4 cellular contexts compared by ENCODE assay signal in the genomic region with DNA sequence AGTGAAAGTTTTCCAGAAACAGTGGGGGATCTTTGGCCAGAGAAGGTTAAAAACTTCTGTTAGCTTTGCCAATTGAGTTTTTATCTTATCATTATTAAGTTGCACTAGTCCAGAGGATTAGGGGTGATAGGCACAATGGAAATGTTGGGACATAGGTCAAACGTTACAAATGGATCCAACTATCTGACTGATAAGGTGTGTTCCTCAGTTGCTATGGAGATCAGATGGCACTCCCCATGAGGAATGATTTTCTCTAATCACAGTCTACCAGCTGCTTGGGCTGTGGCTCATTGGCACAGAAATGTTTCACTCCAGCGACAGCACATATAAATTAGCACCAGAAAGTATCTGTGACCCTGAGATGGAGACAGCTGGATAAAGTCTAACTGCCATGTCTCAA. TPM values are rescaled to one million over a fixed set of nuclear protein-coding genes. Genes with fewer than 3 reads are reported as not detected.
A peak's percentile ranks its signal among the peaks of the same experiment; 100 is the strongest.
DNase-seq lines count a peak whose midpoint lies in the region; ATAC-seq, FAIRE-seq and TF ChIP-seq lines count a peak whose summit lies in the region.
"Not testable (repeated sequence)": the region's sequence is repeated elsewhere in the genome, so short reads cannot be mapped to it uniquely, and the experiment has no call there.
"Had no signal": no experiment of that assay in that cellular context is flagged by ENCODE, and none has a peak within 500 bp of the region (broad histone marks: within the 10 kb centered on the region; RNA-seq: fewer than 3 reads in every experiment).

No MANE protein-coding gene starts in this region.

- H3K9me3 ChIP-seq in right cardiac atrium (ENCODE audit: control insufficient read depth, low read length); small intestine (ENCODE audit: control insufficient read depth, low read depth): not testable (repeated sequence)

- H3K4me1 ChIP-seq in right cardiac atrium (ENCODE audit: control insufficient read depth, insufficient read depth, low read length); small intestine (ENCODE audit: control insufficient read depth in 2 of 2, insufficient read depth in 1 of 2, low read depth in 1 of 2, low read length in 1 of 2): not testable (repeated sequence)

- H3K4me3 ChIP-seq in right cardiac atrium (ENCODE audit: low read length); small intestine (ENCODE audit: low read depth in 1 of 2, low read length in 2 of 2): not testable (repeated sequence)

- not testable (repeated sequence) for FAIRE-seq in small intestine (lab: Jason Lieb, UNC)

- TF ChIP-seq POLR2A in erythroblast (IDR thresholded peaks at IDR 0.05; ENCODE audit: low read length), result not testable (repeated sequence)

- not testable (repeated sequence) for H3K27me3 ChIP-seq in right cardiac atrium (ENCODE audit: control insufficient read depth, insufficient read depth); small intestine (ENCODE audit: control insufficient read depth in 2 of 2, insufficient read depth in 2 of 2, low read length in 2 of 2)

- not testable (repeated sequence) for H3K27ac ChIP-seq in right cardiac atrium (ENCODE audit: low read length); small intestine (ENCODE audit: low read depth in 1 of 2, low read length in 1 of 2)

- intact Hi-C loops in right cardiac atrium (cut with DNase I), result not testable (repeated sequence)

- peak; percentile 75 to 79 for ATAC-seq in right cardiac atrium

- peak; percentile 46 to 77 for DNase-seq in erythroblast (lab: John Stamatoyannopoulos, UW)
- not testable (repeated sequence) for DNase-seq in right cardiac atrium
- peak; percentile 29 for DNase-seq in small intestine

- WGBS in right cardiac atrium, result 25% methylated on average over 1 of the region's 2 CpGs
- WGBS in small intestine, 3 donors, result 27 to 81% (median 40%) methylated on average over 1 of the region's 2 CpGs

- H3K36me3 ChIP-seq in small intestine (ENCODE audit: control insufficient read depth in 2 of 2, insufficient read depth in 2 of 2, low read length in 2 of 2), result not testable (repeated sequence)

RNA-seq across cellular contexts. Expression of gene NBPF20, which starts 47.3 kb away (rescaled TPM):
- total RNA-seq in right cardiac atrium, result 1 to 10 TPM in 3 of 4 donors, under 1 TPM in 1; 0.91 to 1.7 (median 1.3) TPM
- polyA plus RNA-seq in right cardiac atrium (0.79 TPM), small intestine (1 to 10 TPM in 1 of 3 donors, under 1 TPM in 2; 0.45 to 1.1 (median 0.54) TPM)
- polyA plus RNA-seq: CD14-positive monocyte had no signal
